Comparison of ENCODE assay signal across 1 cellular context in the genomic region with DNA sequence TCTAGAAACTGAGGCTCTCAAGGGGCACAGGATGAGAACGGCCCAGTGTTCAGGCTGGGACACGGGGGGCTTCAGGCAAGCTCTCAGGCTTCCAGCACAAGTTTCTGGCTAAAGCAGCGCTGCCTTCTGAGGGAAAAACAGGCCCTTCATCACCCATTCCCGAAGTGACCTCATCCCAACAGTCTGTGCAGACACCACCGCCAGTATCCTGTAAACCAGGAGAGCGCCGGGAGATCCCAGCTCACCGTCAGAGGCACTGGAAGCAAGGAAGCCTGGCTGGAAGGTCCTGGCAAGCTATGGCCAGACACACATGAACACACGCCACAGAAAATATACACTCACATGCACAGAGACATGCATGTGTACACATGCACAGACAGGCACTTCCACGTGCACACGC.
TF ChIP-seq lines count a peak whose summit lies in the region.

No MANE protein-coding gene starts in this region.

TF ChIP-seq in K562, 482 proteins besides CTCF, POLR2A, EP300 and RAD21:
- TF ChIP-seq, protein P1, sequence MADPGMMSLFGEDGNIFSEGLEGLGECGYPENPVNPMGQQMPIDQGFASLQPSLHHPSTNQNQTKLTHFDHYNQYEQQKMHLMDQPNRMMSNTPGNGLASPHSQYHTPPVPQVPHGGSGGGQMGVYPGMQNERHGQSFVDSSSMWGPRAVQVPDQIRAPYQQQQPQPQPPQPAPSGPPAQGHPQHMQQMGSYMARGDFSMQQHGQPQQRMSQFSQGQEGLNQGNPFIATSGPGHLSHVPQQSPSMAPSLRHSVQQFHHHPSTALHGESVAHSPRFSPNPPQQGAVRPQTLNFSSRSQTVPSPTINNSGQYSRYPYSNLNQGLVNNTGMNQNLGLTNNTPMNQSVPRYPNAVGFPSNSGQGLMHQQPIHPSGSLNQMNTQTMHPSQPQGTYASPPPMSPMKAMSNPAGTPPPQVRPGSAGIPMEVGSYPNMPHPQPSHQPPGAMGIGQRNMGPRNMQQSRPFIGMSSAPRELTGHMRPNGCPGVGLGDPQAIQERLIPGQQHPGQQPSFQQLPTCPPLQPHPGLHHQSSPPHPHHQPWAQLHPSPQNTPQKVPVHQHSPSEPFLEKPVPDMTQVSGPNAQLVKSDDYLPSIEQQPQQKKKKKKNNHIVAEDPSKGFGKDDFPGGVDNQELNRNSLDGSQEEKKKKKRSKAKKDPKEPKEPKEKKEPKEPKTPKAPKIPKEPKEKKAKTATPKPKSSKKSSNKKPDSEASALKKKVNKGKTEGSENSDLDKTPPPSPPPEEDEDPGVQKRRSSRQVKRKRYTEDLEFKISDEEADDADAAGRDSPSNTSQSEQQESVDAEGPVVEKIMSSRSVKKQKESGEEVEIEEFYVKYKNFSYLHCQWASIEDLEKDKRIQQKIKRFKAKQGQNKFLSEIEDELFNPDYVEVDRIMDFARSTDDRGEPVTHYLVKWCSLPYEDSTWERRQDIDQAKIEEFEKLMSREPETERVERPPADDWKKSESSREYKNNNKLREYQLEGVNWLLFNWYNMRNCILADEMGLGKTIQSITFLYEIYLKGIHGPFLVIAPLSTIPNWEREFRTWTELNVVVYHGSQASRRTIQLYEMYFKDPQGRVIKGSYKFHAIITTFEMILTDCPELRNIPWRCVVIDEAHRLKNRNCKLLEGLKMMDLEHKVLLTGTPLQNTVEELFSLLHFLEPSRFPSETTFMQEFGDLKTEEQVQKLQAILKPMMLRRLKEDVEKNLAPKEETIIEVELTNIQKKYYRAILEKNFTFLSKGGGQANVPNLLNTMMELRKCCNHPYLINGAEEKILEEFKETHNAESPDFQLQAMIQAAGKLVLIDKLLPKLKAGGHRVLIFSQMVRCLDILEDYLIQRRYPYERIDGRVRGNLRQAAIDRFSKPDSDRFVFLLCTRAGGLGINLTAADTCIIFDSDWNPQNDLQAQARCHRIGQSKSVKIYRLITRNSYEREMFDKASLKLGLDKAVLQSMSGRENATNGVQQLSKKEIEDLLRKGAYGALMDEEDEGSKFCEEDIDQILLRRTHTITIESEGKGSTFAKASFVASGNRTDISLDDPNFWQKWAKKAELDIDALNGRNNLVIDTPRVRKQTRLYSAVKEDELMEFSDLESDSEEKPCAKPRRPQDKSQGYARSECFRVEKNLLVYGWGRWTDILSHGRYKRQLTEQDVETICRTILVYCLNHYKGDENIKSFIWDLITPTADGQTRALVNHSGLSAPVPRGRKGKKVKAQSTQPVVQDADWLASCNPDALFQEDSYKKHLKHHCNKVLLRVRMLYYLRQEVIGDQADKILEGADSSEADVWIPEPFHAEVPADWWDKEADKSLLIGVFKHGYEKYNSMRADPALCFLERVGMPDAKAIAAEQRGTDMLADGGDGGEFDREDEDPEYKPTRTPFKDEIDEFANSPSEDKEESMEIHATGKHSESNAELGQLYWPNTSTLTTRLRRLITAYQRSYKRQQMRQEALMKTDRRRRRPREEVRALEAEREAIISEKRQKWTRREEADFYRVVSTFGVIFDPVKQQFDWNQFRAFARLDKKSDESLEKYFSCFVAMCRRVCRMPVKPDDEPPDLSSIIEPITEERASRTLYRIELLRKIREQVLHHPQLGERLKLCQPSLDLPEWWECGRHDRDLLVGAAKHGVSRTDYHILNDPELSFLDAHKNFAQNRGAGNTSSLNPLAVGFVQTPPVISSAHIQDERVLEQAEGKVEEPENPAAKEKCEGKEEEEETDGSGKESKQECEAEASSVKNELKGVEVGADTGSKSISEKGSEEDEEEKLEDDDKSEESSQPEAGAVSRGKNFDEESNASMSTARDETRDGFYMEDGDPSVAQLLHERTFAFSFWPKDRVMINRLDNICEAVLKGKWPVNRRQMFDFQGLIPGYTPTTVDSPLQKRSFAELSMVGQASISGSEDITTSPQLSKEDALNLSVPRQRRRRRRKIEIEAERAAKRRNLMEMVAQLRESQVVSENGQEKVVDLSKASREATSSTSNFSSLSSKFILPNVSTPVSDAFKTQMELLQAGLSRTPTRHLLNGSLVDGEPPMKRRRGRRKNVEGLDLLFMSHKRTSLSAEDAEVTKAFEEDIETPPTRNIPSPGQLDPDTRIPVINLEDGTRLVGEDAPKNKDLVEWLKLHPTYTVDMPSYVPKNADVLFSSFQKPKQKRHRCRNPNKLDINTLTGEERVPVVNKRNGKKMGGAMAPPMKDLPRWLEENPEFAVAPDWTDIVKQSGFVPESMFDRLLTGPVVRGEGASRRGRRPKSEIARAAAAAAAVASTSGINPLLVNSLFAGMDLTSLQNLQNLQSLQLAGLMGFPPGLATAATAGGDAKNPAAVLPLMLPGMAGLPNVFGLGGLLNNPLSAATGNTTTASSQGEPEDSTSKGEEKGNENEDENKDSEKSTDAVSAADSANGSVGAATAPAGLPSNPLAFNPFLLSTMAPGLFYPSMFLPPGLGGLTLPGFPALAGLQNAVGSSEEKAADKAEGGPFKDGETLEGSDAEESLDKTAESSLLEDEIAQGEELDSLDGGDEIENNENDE (IDR thresholded peaks at IDR 0.05; ENCODE audit: low read depth, low read length) = no peak
- TF ChIP-seq KDM5B (IDR thresholded peaks at IDR 0.05; ENCODE audit: insufficient replicate concordance, low read depth, low read length) (peak; percentile 14), MXI1 (IDR thresholded peaks at IDR 0.05; ENCODE audit: low read depth, low read length) (no peak), RB1 (IDR thresholded peaks at IDR 0.05; ENCODE audit: low read depth) (no peak)
